Comparison of ENCODE assay signal across 19 cellular contexts in the genomic region with DNA sequence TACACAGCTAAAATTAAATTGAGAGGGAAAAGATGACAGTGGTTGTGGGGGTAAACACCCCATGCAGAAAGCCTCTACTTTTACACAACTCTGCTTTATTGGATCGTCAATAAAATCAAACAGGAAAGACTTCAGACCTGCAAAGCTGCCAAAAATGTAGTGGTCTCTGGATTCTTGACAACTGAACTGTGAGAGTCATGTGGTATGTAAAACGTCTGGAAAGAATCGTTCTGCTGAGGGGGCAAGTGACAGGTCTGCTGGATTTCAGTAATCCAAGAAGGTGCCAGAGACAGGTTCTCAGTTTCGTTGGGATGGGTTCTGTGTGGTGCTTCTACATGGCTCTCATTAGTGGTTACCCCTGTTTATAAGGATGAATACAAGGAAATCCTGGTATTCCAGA.
DNase-seq lines count a peak whose midpoint lies in the region; ATAC-seq and TF ChIP-seq lines count a peak whose summit lies in the region.
"Had no signal": no experiment of that assay in that cellular context is flagged by ENCODE, and none has a peak within 500 bp of the region (broad histone marks: within the 10 kb centered on the region; RNA-seq: fewer than 3 reads in every experiment).

No MANE protein-coding gene starts in this region.

- POLR2A ChIA-PET in MCF 10A (lab: Yijun Ruan, JAX) = no interaction called here

- intact Hi-C loops in Right ventricle myocardium superior (cut with DNase I) = no loop called here
- intact Hi-C loops in cardiac septum (cut with DNase I) = loop anchor here (10.0 kb wide), 1 partner anchor 66 kb away; the partner anchor contains the start of gene COL10A1
- intact Hi-C loops in left cardiac atrium (cut with DNase I) = no loop called here
- intact Hi-C loops in MCF 10A (cut with micrococcal nuclease) = no loop called here

- BruUV-seq in MCF 10A (replicated peaks; lab: Mats Ljungman, UMichigan) = no TSS peak

- CTCF ChIA-PET in MCF 10A (lab: Yijun Ruan, JAX) = interaction anchor here (0.5 to 0.8 kb wide), 2 partner anchors 12 to 480 kb away, joined by 3 to 5 read pairs; no protein-coding TSS in a partner anchor

- H3K4me3 Mint-ChIP-seq in MCF 10A (ENCODE audit: unreplicated experiment) = no peak overlapping the region
- H3K4me3 Mint-ChIP-seq: naive B cell had no signal

- in situ Hi-C loops in astrocyte of the cerebellum (cut with HindIII; ENCODE audit: low sequenced_read_pairs) = no loop called here

- ATAC-seq in Right ventricle myocardium superior (ENCODE audit: poor library complexity) (peak; percentile 39), left cardiac atrium (peak; percentile 19 to 47)

- H3K4me1 Mint-ChIP-seq in MCF 10A (ENCODE audit: insufficient read depth, unreplicated experiment) = no peaks in the 10 kb centered on the region

- TF ChIP-seq CTCF in astrocyte of the cerebellum (IDR thresholded peaks at IDR 0.05; ENCODE audit: low read depth, low read length, missing control alignments) (no peak), MCF 10A (IDR thresholded peaks at IDR 0.05; ENCODE audit: unreplicated experiment) (no peak)

- no peaks in the 10 kb centered on the region for H3K36me3 Mint-ChIP-seq in MCF 10A (ENCODE audit: insufficient read depth, unreplicated experiment)

- H3K9me3 Mint-ChIP-seq in MCF 10A (ENCODE audit: unreplicated experiment) = peaks cover 8% of the 10 kb centered on the region

- no peak for DNase-seq in Right ventricle myocardium superior
- DNase-seq in cardiac septum (ENCODE audit: low spot score) = no peak
- peak; percentile 94 for DNase-seq in astrocyte of the cerebellum (ENCODE audit: low read depth)
- DNase-seq in left cardiac atrium = no peak
- no peak for DNase-seq in activated gamma-delta T cell treated with Interleukin-2 at 50 U/mL for 16 hours
- DNase-seq in NCI-H1417 treated with DMSO at 0.1 percent for 48 hours (lab: John Stamatoyannopoulos, UW) = no peak
- no peak for DNase-seq in DMS153 treated with DMSO at 0.1 percent for 48 hours (lab: John Stamatoyannopoulos, UW; ENCODE audit: unreplicated experiment)
- DNase-seq in MCF 10A (ENCODE audit: unreplicated experiment) = no peak
- DNase-seq: activated CD8-positive, alpha-beta memory T cell treated with anti-CD3 and anti-CD28 coated beads for 24 hours; activated effector memory CD4-positive, alpha-beta T cell treated with anti-CD3 and anti-CD28 coated beads, Interleukin-2, amount 50 U/mL, for 16 hours; Calu3; caudate nucleus; head of caudate nucleus; Karpas-422; naive B cell; NCI-H1930; NCI-H524; stimulated activated CD4-positive, alpha-beta T cell treated with anti-CD3 and anti-CD28 coated beads, Interleukin-15, amount 100 ng/mL, for 24 hours; WERI-Rb-1 had no signal

- H3K27ac Mint-ChIP-seq in MCF 10A (ENCODE audit: low read depth, unreplicated experiment) = no peak overlapping the region

- no peak overlapping the region for H3K4me3 ChIP-seq in astrocyte of the cerebellum (ENCODE audit: low read depth, low read length)

- H3K27me3 Mint-ChIP-seq in MCF 10A (ENCODE audit: insufficient read depth, unreplicated experiment) = no peaks in the 10 kb centered on the region
- H3K27me3 Mint-ChIP-seq: naive B cell had no signal
